In genomic region chr10:4459531-4459930, GRCh38 we compare ENCODE assay signal across 29 cellular contexts.
A peak's percentile ranks its signal among the peaks of the same experiment; 100 is the strongest.
DNase-seq lines count a peak whose midpoint lies in the region; ATAC-seq, FAIRE-seq and TF ChIP-seq lines count a peak whose summit lies in the region.
"Had no signal": no experiment of that assay in that cellular context is flagged by ENCODE, and none has a peak within 500 bp of the region (broad histone marks: within the 10 kb centered on the region; RNA-seq: fewer than 3 reads in every experiment).

No MANE protein-coding gene starts in this region.

- H3K9ac ChIP-seq in IMR-90 (ENCODE audit: low read depth, low read length) (no peak overlapping the region), astrocyte (ENCODE audit: low read length) (no peak overlapping the region)

- H3K18ac ChIP-seq in IMR-90 (ENCODE audit: low read depth, low read length) = no peak overlapping the region

- H3K27ac ChIP-seq in IMR-90 (ENCODE audit: insufficient read depth, low read length) = no peak overlapping the region
- no peak overlapping the region for H3K27ac ChIP-seq in astrocyte (ENCODE audit: low read depth, low read length)
- H3K27ac ChIP-seq in small intestine (ENCODE audit: low read depth in 1 of 2, low read length in 1 of 2) = no peak overlapping the region
- H3K27ac ChIP-seq: adrenal gland, cardiac muscle cell, coronary artery, gastrocnemius medialis, skin epidermis, tibial artery, WERI-Rb-1 had no signal

- H3K27me3 ChIP-seq in IMR-90 (ENCODE audit: control insufficient read depth, insufficient read depth, low read length) (no peaks in the 10 kb centered on the region), astrocyte (ENCODE audit: insufficient read depth, low read length) (no peaks in the 10 kb centered on the region), small intestine (ENCODE audit: control insufficient read depth in 2 of 2, insufficient read depth in 2 of 2, low read length in 2 of 2) (no peaks in the 10 kb centered on the region)
- H3K27me3 ChIP-seq: adrenal gland, cardiac muscle cell, gastrocnemius medialis, tibial artery had no signal

- H3K4me2 ChIP-seq in IMR-90 (ENCODE audit: low read depth, low read length) (no peak overlapping the region), astrocyte (ENCODE audit: low read length) (no peak overlapping the region)

- FAIRE-seq in astrocyte (lab: Jason Lieb, UNC) (peak; percentile 39), small intestine (lab: Jason Lieb, UNC) (no peak)
- FAIRE-seq: H1, K562 had no signal

- H3K4me1 Mint-ChIP-seq in astrocyte (ENCODE audit: low read depth, unreplicated experiment) = peaks cover 5% of the 10 kb centered on the region
- H3K4me1 Mint-ChIP-seq: CD14-positive monocyte; naive thymus-derived CD8-positive, alpha-beta T cell had no signal

- ATAC-seq in IMR-90 (ENCODE audit: low read depth) (peak; percentile 29; the same call in 1 of the 2 replicates), HG03108 (IDR thresholded peaks at IDR 0.05; ENCODE audit: unreplicated experiment) (no peak)
- ATAC-seq: activated CD8-positive, alpha-beta memory T cell treated with anti-CD3 and anti-CD28 coated beads, Interleukin-2, amount 10 ng/mL, durations not matched to agents 7 days and 5 days; activated T-cell treated with anti-CD3 and anti-CD28 coated beads, Interleukin-2, amount 50 U/mL, for 72 hours; effector memory CD8-positive, alpha-beta T cell; gastrocnemius medialis; K562; left ventricle myocardium superior; naive thymus-derived CD8-positive, alpha-beta T cell; Right ventricle myocardium inferior had no signal

- no peak overlapping the region for H4K91ac ChIP-seq in IMR-90 (ENCODE audit: insufficient read depth, low read depth, low read length)

- no peaks in the 10 kb centered on the region for H3K79me2 ChIP-seq in astrocyte (ENCODE audit: insufficient read depth, low read length)

- H3K4ac ChIP-seq in IMR-90 (ENCODE audit: low read depth, low read length) = no peak overlapping the region

- no peak overlapping the region for H2AK5ac ChIP-seq in IMR-90 (ENCODE audit: low read depth, low read length)

- no peak overlapping the region for H4K8ac ChIP-seq in IMR-90 (ENCODE audit: low read depth in 2 of 2, low read length in 2 of 2)

- no peaks in the 10 kb centered on the region for H3K36me3 Mint-ChIP-seq in astrocyte (ENCODE audit: low read depth, unreplicated experiment)
- H3K36me3 Mint-ChIP-seq: CD14-positive monocyte; naive thymus-derived CD8-positive, alpha-beta T cell had no signal

- H3K36me3 ChIP-seq in IMR-90 (ENCODE audit: control insufficient read depth, insufficient read depth, low read length) = no peaks in the 10 kb centered on the region
- H3K36me3 ChIP-seq in astrocyte (ENCODE audit: insufficient read depth, low read length) = no peaks in the 10 kb centered on the region
- no peaks in the 10 kb centered on the region for H3K36me3 ChIP-seq in small intestine (ENCODE audit: control insufficient read depth in 2 of 2, insufficient read depth in 2 of 2, low read length in 2 of 2)
- H3K36me3 ChIP-seq: adrenal gland, cardiac muscle cell, gastrocnemius medialis, tibial artery, WERI-Rb-1 had no signal

- intact Hi-C loops in IMR-90 (cut with micrococcal nuclease) = no loop called here
- intact Hi-C loops in posterior cingulate gyrus (cut with DNase I) = no loop called here

- no peak for TF ChIP-seq RAD21 in IMR-90 (IDR thresholded peaks at IDR 0.05; ENCODE audit: low read length)

- H4K20me1 ChIP-seq in IMR-90 (ENCODE audit: insufficient read depth, low read length) = no peaks in the 10 kb centered on the region
- no peaks in the 10 kb centered on the region for H4K20me1 ChIP-seq in astrocyte (ENCODE audit: insufficient read depth, low read length)

- H2BK120ac ChIP-seq in IMR-90 (ENCODE audit: low read depth, low read length) = no peak overlapping the region

- H3K4me3 ChIP-seq in IMR-90 (ENCODE audit: insufficient read depth, low read depth, low read length) (no peak overlapping the region), astrocyte (ENCODE audit: insufficient read depth, low read depth, low read length) (no peak overlapping the region), small intestine (ENCODE audit: low read depth in 1 of 2, low read length in 2 of 2) (no peak overlapping the region)
- H3K4me3 ChIP-seq: adrenal gland, cardiac muscle cell, coronary artery, gastrocnemius medialis, K562, skin epidermis, tibial artery had no signal

- no peaks in the 10 kb centered on the region for H3K9me1 ChIP-seq in IMR-90 (ENCODE audit: insufficient read depth, low read length)

- no peak overlapping the region for H4K5ac ChIP-seq in IMR-90 (ENCODE audit: low read depth, low read length)

- 20% methylated on average over 1 of the region's 5 CpGs; no CpG with 5 or more reads in 1 of the 2 experiments for WGBS in IMR-90 (ENCODE audit: extremely low coverage in 2 of 2, insufficient read length in 1 of 2), 2 experiments
- WGBS in small intestine, 3 donors = 34 to 61% (median 43%) methylated on average over 5 of the region's 5 CpGs

- H3K14ac ChIP-seq in IMR-90 (replicated peaks; ENCODE audit: low read depth, low read length) = 0 out of 2 replicates have a peak overlapping the region, but pooled peaks have one; percentile 9

- CTCF ChIA-PET in IMR-90 (lab: Yijun Ruan, JAX) = no interaction called here

- in situ Hi-C loops in IMR-90 (cut with MboI; ENCODE audit: low sequenced_read_pairs) = no loop called here

- no peak overlapping the region for H2BK20ac ChIP-seq in IMR-90 (ENCODE audit: low read depth, low read length)

- TF ChIP-seq CTCF in IMR-90 (conservative IDR thresholded peaks at IDR 0.05; ENCODE audit: low read depth, low read length) = no peak
- TF ChIP-seq CTCF in astrocyte (IDR thresholded peaks at IDR 0.05; ENCODE audit: insufficient read depth, low read depth, low read length) = no peak

- no peak overlapping the region for H2BK5ac ChIP-seq in IMR-90 (ENCODE audit: low read depth, low read length, poor library complexity, severe bottlenecking)

- no peaks in the 10 kb centered on the region for H3K27me3 Mint-ChIP-seq in astrocyte (ENCODE audit: low read depth, unreplicated experiment)

- dilution Hi-C loops in IMR-90 (cut with HindIII; ENCODE audit: low sequenced_read_pairs, unreplicated experiment) = no loop called here

- no peak overlapping the region for H2AK9ac ChIP-seq in IMR-90 (replicated peaks; ENCODE audit: low read depth, low read length, poor library complexity)

- peaks cover 6% of the 10 kb centered on the region for H3K9me3 Mint-ChIP-seq in astrocyte (ENCODE audit: unreplicated experiment)
- H3K9me3 Mint-ChIP-seq: effector memory CD8-positive, alpha-beta T cell had no signal

- no peaks in the 10 kb centered on the region for H3K4me1 ChIP-seq in IMR-90 (ENCODE audit: control insufficient read depth, insufficient read depth, low read length)
- no peaks in the 10 kb centered on the region for H3K4me1 ChIP-seq in astrocyte (ENCODE audit: insufficient read depth, low read length)
- no peaks in the 10 kb centered on the region for H3K4me1 ChIP-seq in small intestine (ENCODE audit: control insufficient read depth in 2 of 2, insufficient read depth in 1 of 2, low read depth in 1 of 2, low read length in 1 of 2)
- H3K4me1 ChIP-seq: adrenal gland, gastrocnemius medialis, tibial artery had no signal

- no peak for TF ChIP-seq POLR2A in IMR-90 (IDR thresholded peaks at IDR 0.05; ENCODE audit: low read depth, low read length)

- no peaks in the 10 kb centered on the region for H3K79me1 ChIP-seq in IMR-90 (ENCODE audit: low read depth in 1 of 2, low read length in 2 of 2)

- no peak overlapping the region for H2BK15ac ChIP-seq in IMR-90 (ENCODE audit: low read depth, low read length)

- POLR2A ChIA-PET in IMR-90 (lab: Charles Lee; ENCODE audit: unreplicated experiment) = no interaction called here

- H3K23ac ChIP-seq in IMR-90 (ENCODE audit: low read depth, low read length) = no peak overlapping the region

- peak overlapping the region; percentile 58 for H3K27ac Mint-ChIP-seq in astrocyte (ENCODE audit: unreplicated experiment)
- H3K27ac Mint-ChIP-seq: activated CD8-positive, alpha-beta memory T cell treated with anti-CD3 and anti-CD28 coated beads, Interleukin-2, amount 10 ng/mL, durations not matched to agents 7 days and 5 days; activated T-cell treated with anti-CD3 and anti-CD28 coated beads, Interleukin-2, amount 50 U/mL, for 72 hours; CD14-positive monocyte; effector memory CD8-positive, alpha-beta T cell; naive thymus-derived CD8-positive, alpha-beta T cell had no signal

- no peak overlapping the region for H3K4me3 Mint-ChIP-seq in astrocyte (ENCODE audit: unreplicated experiment)
- H3K4me3 Mint-ChIP-seq: activated CD8-positive, alpha-beta memory T cell treated with anti-CD3 and anti-CD28 coated beads, Interleukin-2, amount 10 ng/mL, durations not matched to agents 7 days and 5 days; activated T-cell treated with anti-CD3 and anti-CD28 coated beads, Interleukin-2, amount 50 U/mL, for 72 hours; CD14-positive monocyte; effector memory CD8-positive, alpha-beta T cell; naive thymus-derived CD8-positive, alpha-beta T cell had no signal

- peak; percentile 70 for DNase-seq in IMR-90
- peak; percentile 63 for DNase-seq in astrocyte (ENCODE audit: low read depth)
- DNase-seq in iris pigment epithelial cell (ENCODE audit: low read depth) = peak; percentile 95
- peak; percentile 83 for DNase-seq in small intestine
- no peak for DNase-seq in Kasumi-1 (lab: John Stamatoyannopoulos, UW)
- no peak for DNase-seq in posterior cingulate gyrus
- DNase-seq in dedifferentiated amniotic fluid mesenchymal stem cell (ENCODE audit: extremely low spot score) = no peak
- DNase-seq: activated CD8-positive, alpha-beta memory T cell treated with anti-CD3 and anti-CD28 coated beads, Interleukin-2, amount 10 ng/mL, durations not matched to agents 7 days and 5 days; activated naive CD4-positive, alpha-beta T cell; activated T-cell treated with anti-CD3 and anti-CD28 coated beads, Interleukin-2, amount 50 U/mL, for 72 hours; adrenal gland; effector memory CD8-positive, alpha-beta T cell; gastrocnemius medialis; left ventricle myocardium superior; naive thymus-derived CD8-positive, alpha-beta T cell; NCI-H1436; NCI-H2107; stimulated activated CD4-positive, alpha-beta T cell treated with anti-CD3 and anti-CD28 coated beads, Interleukin-1b, Interleukin-23, amount 100 ng/mL, for 48 hours; T-helper 9 cell; tibial artery; WERI-Rb-1 had no signal

- BruUV-seq in IMR-90 (replicated peaks; lab: Mats Ljungman, UMichigan) = no TSS peak

- H2AFZ ChIP-seq in IMR-90 (replicated peaks; ENCODE audit: low read length, poor library complexity) (no peak overlapping the region), astrocyte (ENCODE audit: low read depth, low read length) (peak overlapping the region; percentile 48)

- no peak overlapping the region for H3K56ac ChIP-seq in IMR-90 (ENCODE audit: extremely low read depth, insufficient read depth, low read length)

- H3K9me3 ChIP-seq in IMR-90 (ENCODE audit: control insufficient read depth, insufficient read depth, low read length) = no peaks in the 10 kb centered on the region
- no peaks in the 10 kb centered on the region for H3K9me3 ChIP-seq in astrocyte (ENCODE audit: insufficient read depth, low read depth, low read length)
- H3K9me3 ChIP-seq in small intestine (ENCODE audit: control insufficient read depth, low read depth) = no peaks in the 10 kb centered on the region
- H3K9me3 ChIP-seq: adrenal gland, gastrocnemius medialis, tibial artery had no signal

TF ChIP-seq in IMR-90, 13 proteins besides CTCF, POLR2A, EP300 and RAD21 (continues in another document):
- no peak for TF ChIP-seq RCOR1 (IDR thresholded peaks at IDR 0.05; ENCODE audit: insufficient replicate concordance, low read length)
- TF ChIP-seq CEBPB (IDR thresholded peaks at IDR 0.05; ENCODE audit: low read depth, low read length) = no peak

Comparison
In these comparisons a context has a peak if more than half of its experiments do, and no peak if none do; other contexts are left out.
1. DNase-seq: peak in IMR-90 (single experiment), astrocyte (single experiment), iris pigment epithelial cell (single experiment) and small intestine (single experiment); none in Kasumi-1 (0 of 2), posterior cingulate gyrus (0 of 10) and dedifferentiated amniotic fluid mesenchymal stem cell (single experiment).